In the genomic region with DNA sequence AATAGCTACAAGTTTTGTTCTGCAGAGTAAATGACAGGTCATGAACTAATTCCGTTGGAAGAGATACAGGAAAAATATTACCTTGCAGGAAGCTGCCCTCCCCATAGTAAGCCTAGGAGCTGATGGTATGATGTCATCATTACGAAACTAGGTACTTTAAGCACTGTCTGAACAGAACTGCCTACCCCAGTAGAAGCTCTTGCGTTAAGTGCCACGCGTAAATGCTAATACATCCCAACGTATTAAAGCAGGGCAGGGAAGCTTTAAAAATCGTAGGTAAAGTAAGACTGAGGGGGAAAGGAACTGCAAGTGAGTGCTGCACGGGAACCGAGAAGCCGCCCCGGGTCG, we compare ENCODE assay signal across 1 cellular context.
TF ChIP-seq lines count a peak whose summit lies in the region.

No MANE protein-coding gene starts in this region.

TF ChIP-seq in K562, 482 proteins besides CTCF, POLR2A, EP300 and RAD21 (continued from another document):
- TF ChIP-seq PRDM10 (IDR thresholded peaks at IDR 0.05; ENCODE audit: partially characterized antibody), result no peak
- TF ChIP-seq ATF7 (IDR thresholded peaks at IDR 0.05), result peak; percentile 97
- peak; percentile 59; the same call in 1 of the 2 replicates for TF ChIP-seq CEBPB (tag; IDR thresholded peaks at IDR 0.05)
- TF ChIP-seq ATF1 (CRISPR knock-in tag; IDR thresholded peaks at IDR 0.05), result no peak
- TF ChIP-seq ATF1 (tag; IDR thresholded peaks at IDR 0.05), result peak; percentile 76
- TF ChIP-seq, protein P1, sequence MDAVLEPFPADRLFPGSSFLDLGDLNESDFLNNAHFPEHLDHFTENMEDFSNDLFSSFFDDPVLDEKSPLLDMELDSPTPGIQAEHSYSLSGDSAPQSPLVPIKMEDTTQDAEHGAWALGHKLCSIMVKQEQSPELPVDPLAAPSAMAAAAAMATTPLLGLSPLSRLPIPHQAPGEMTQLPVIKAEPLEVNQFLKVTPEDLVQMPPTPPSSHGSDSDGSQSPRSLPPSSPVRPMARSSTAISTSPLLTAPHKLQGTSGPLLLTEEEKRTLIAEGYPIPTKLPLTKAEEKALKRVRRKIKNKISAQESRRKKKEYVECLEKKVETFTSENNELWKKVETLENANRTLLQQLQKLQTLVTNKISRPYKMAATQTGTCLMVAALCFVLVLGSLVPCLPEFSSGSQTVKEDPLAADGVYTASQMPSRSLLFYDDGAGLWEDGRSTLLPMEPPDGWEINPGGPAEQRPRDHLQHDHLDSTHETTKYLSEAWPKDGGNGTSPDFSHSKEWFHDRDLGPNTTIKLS (IDR thresholded peaks at IDR 0.05; ENCODE audit: borderline replicate concordance, low read depth), result peak; percentile 26; the same call in 1 of the 2 replicates
TF ChIP-seq in K562: peak in this region for 10.
